ENCODE assay signal across 18 cellular contexts in genomic region chr3:51747840-51748239, GRCh38. TPM values are rescaled to one million over a fixed set of nuclear protein-coding genes. Genes with fewer than 3 reads are reported as not detected.
A peak's percentile ranks its signal among the peaks of the same experiment; 100 is the strongest.
DNase-seq lines count a peak whose midpoint lies in the region; ATAC-seq and TF ChIP-seq lines count a peak whose summit lies in the region.
"Had no signal": no experiment of that assay in that cellular context is flagged by ENCODE, and none has a peak within 500 bp of the region (broad histone marks: within the 10 kb centered on the region; RNA-seq: fewer than 3 reads in every experiment).

No MANE protein-coding gene starts in this region.

- peak; percentile 76 for ATAC-seq in activated T-helper 17 cell treated with anti-CD3 and anti-CD28 coated beads, Interleukin-2, amount 50 U/mL, for 72 hours (replicated peaks)
- ATAC-seq in stimulated activated effector memory CD8-positive, alpha-beta T cell treated with anti-CD3 and anti-CD28 coated beads, Interleukin-12 subunit alpha, Interleukin-12 subunit beta, amount 100 ng/mL, for 72 hours, result peak; percentile 57
- ATAC-seq in HG02623 (IDR thresholded peaks at IDR 0.05; ENCODE audit: unreplicated experiment), result no peak

- H3K4me3 ChIP-seq in esophagus muscularis mucosa, result no peak overlapping the region
- H3K4me3 ChIP-seq: GM23248 had no signal

- no peaks in the 10 kb centered on the region for H3K9me3 Mint-ChIP-seq in activated T-helper 17 cell treated with anti-CD3 and anti-CD28 coated beads, Interleukin-2, amount 50 U/mL, for 72 hours
- no peaks in the 10 kb centered on the region for H3K9me3 Mint-ChIP-seq in activated naive CD8-positive, alpha-beta T cell (ENCODE audit: low read depth)
- no peaks in the 10 kb centered on the region for H3K9me3 Mint-ChIP-seq in stimulated activated effector memory CD8-positive, alpha-beta T cell treated with anti-CD3 and anti-CD28 coated beads, Interleukin-12 subunit alpha, Interleukin-12 subunit beta, amount 100 ng/mL, for 72 hours
- H3K9me3 Mint-ChIP-seq in stimulated activated naive CD8-positive, alpha-beta T cell treated with anti-CD3 and anti-CD28 coated beads, Interleukin-15, Interleukin-2, amounts not matched to agents 100 ng/mL and 50 ng/mL, for 24 hours, result no peaks in the 10 kb centered on the region
- H3K9me3 Mint-ChIP-seq: CD4-positive, alpha-beta memory T cell had no signal

- no peak overlapping the region for H3K27ac Mint-ChIP-seq in activated T-helper 17 cell treated with anti-CD3 and anti-CD28 coated beads, Interleukin-2, amount 50 U/mL, for 72 hours
- H3K27ac Mint-ChIP-seq in activated naive CD8-positive, alpha-beta T cell, result peak overlapping the region; percentile 51
- no peak overlapping the region for H3K27ac Mint-ChIP-seq in stimulated activated effector memory CD8-positive, alpha-beta T cell treated with anti-CD3 and anti-CD28 coated beads, Interleukin-12 subunit alpha, Interleukin-12 subunit beta, amount 100 ng/mL, for 72 hours
- H3K27ac Mint-ChIP-seq in stimulated activated naive CD8-positive, alpha-beta T cell treated with anti-CD3 and anti-CD28 coated beads, Interleukin-15, Interleukin-2, amounts not matched to agents 100 ng/mL and 50 ng/mL, for 24 hours, result peak overlapping the region; percentile 90
- H3K27ac Mint-ChIP-seq: CD4-positive, alpha-beta memory T cell had no signal

- no peaks in the 10 kb centered on the region for H3K9me3 ChIP-seq in esophagus muscularis mucosa

- H3K27me3 Mint-ChIP-seq in activated T-helper 17 cell treated with anti-CD3 and anti-CD28 coated beads, Interleukin-2, amount 50 U/mL, for 72 hours, result no peaks in the 10 kb centered on the region
- H3K27me3 Mint-ChIP-seq in activated naive CD8-positive, alpha-beta T cell, result no peaks in the 10 kb centered on the region
- H3K27me3 Mint-ChIP-seq in stimulated activated naive CD8-positive, alpha-beta T cell treated with anti-CD3 and anti-CD28 coated beads, Interleukin-15, Interleukin-2, amounts not matched to agents 100 ng/mL and 50 ng/mL, for 24 hours, result peaks cover under 1% of the 10 kb centered on the region
- H3K27me3 Mint-ChIP-seq: CD4-positive, alpha-beta memory T cell had no signal

- no peak overlapping the region for H3K27ac ChIP-seq in esophagus muscularis mucosa (replicated peaks in 1 of 4)
- H3K27ac ChIP-seq: GM23248 had no signal

- no peak for TF ChIP-seq CTCF in esophagus muscularis mucosa (IDR thresholded peaks at IDR 0.05)

- H3K4me3 Mint-ChIP-seq in activated T-helper 17 cell treated with anti-CD3 and anti-CD28 coated beads, Interleukin-2, amount 50 U/mL, for 72 hours, result no peak overlapping the region
- no peak overlapping the region for H3K4me3 Mint-ChIP-seq in activated naive CD8-positive, alpha-beta T cell
- H3K4me3 Mint-ChIP-seq in stimulated activated effector memory CD8-positive, alpha-beta T cell treated with anti-CD3 and anti-CD28 coated beads, Interleukin-12 subunit alpha, Interleukin-12 subunit beta, amount 100 ng/mL, for 72 hours, result no peak overlapping the region
- H3K4me3 Mint-ChIP-seq in stimulated activated naive CD8-positive, alpha-beta T cell treated with anti-CD3 and anti-CD28 coated beads, Interleukin-15, Interleukin-2, amounts not matched to agents 100 ng/mL and 50 ng/mL, for 24 hours, result peak overlapping the region; percentile 32
- H3K4me3 Mint-ChIP-seq: CD4-positive, alpha-beta memory T cell had no signal

- H3K36me3 Mint-ChIP-seq in activated T-helper 17 cell treated with anti-CD3 and anti-CD28 coated beads, Interleukin-2, amount 50 U/mL, for 72 hours (ENCODE audit: low read depth), result no peaks in the 10 kb centered on the region
- H3K36me3 Mint-ChIP-seq in activated naive CD8-positive, alpha-beta T cell, result peaks cover 2% of the 10 kb centered on the region
- no peaks in the 10 kb centered on the region for H3K36me3 Mint-ChIP-seq in stimulated activated effector memory CD8-positive, alpha-beta T cell treated with anti-CD3 and anti-CD28 coated beads, Interleukin-12 subunit alpha, Interleukin-12 subunit beta, amount 100 ng/mL, for 72 hours
- H3K36me3 Mint-ChIP-seq in stimulated activated naive CD8-positive, alpha-beta T cell treated with anti-CD3 and anti-CD28 coated beads, Interleukin-15, Interleukin-2, amounts not matched to agents 100 ng/mL and 50 ng/mL, for 24 hours (ENCODE audit: low read depth), result peaks cover 11% of the 10 kb centered on the region
- H3K36me3 Mint-ChIP-seq: CD4-positive, alpha-beta memory T cell had no signal

- TF ChIP-seq EP300 in esophagus muscularis mucosa (IDR thresholded peaks at IDR 0.05), result no peak

- H3K4me1 ChIP-seq in esophagus muscularis mucosa, result no peaks in the 10 kb centered on the region

- H3K36me3 ChIP-seq in esophagus muscularis mucosa, result no peaks in the 10 kb centered on the region

- H3K27me3 ChIP-seq in esophagus muscularis mucosa, result no peaks in the 10 kb centered on the region

- peaks cover 9% of the 10 kb centered on the region for H3K4me1 Mint-ChIP-seq in activated T-helper 17 cell treated with anti-CD3 and anti-CD28 coated beads, Interleukin-2, amount 50 U/mL, for 72 hours
- H3K4me1 Mint-ChIP-seq in activated naive CD8-positive, alpha-beta T cell (ENCODE audit: low read depth), result peaks cover 13% of the 10 kb centered on the region
- H3K4me1 Mint-ChIP-seq in stimulated activated effector memory CD8-positive, alpha-beta T cell treated with anti-CD3 and anti-CD28 coated beads, Interleukin-12 subunit alpha, Interleukin-12 subunit beta, amount 100 ng/mL, for 72 hours, result peaks cover 21% of the 10 kb centered on the region
- peaks cover 74% of the 10 kb centered on the region for H3K4me1 Mint-ChIP-seq in stimulated activated naive CD8-positive, alpha-beta T cell treated with anti-CD3 and anti-CD28 coated beads, Interleukin-15, Interleukin-2, amounts not matched to agents 100 ng/mL and 50 ng/mL, for 24 hours (ENCODE audit: low read depth)

- intact Hi-C loops in esophagus muscularis mucosa (cut with DNase I), result no loop called here

- TF ChIP-seq POLR2A in esophagus muscularis mucosa (IDR thresholded peaks at IDR 0.05; ENCODE audit: low read depth), result no peak

- DNase-seq in stimulated activated effector memory CD8-positive, alpha-beta T cell treated with anti-CD3 and anti-CD28 coated beads, Interleukin-12 subunit alpha, Interleukin-12 subunit beta, amount 100 ng/mL, for 72 hours (ENCODE audit: low spot score in 2 of 2), result no peak
- no peak for DNase-seq in epidermal melanocyte (ENCODE audit: insufficient read length, low spot score)
- no peak for DNase-seq in esophagus muscularis mucosa (ENCODE audit: extremely low spot score)
- DNase-seq: C1 segment of cervical spinal cord; Calu3; CD4-positive, alpha-beta memory T cell; COR-L47; DND-41; GM23248; H7; HCEC 1CT had no signal

RNA-seq across cellular contexts. Expression of gene IQCF6, which starts 31.2 kb away (rescaled TPM):
- not detected for total RNA-seq in activated T-helper 17 cell treated with anti-CD3 and anti-CD28 coated beads, Interleukin-2, amount 50 U/mL, for 72 hours
- total RNA-seq in esophagus muscularis mucosa, result not detected
- total RNA-seq: A172; A673; Calu3; CD4-positive, alpha-beta memory T cell; GM23248; H1; H7 had no signal

RNA-seq across cellular contexts. Expression of gene GRM2, which starts 41.0 kb away (rescaled TPM):
- total RNA-seq in activated T-helper 17 cell treated with anti-CD3 and anti-CD28 coated beads, Interleukin-2, amount 50 U/mL, for 72 hours, result under 1 TPM; 0.45 to 0.73 TPM
- under 1 TPM in 3 of 4 donors, not detected in 1; 0.11 to 0.83 (median 0.52) TPM for total RNA-seq in esophagus muscularis mucosa
- total RNA-seq: A172 had no signal

Comparison
In these comparisons a context has a peak if more than half of its experiments do, and no peak if none do; other contexts are left out.
1. H3K27ac Mint-ChIP-seq: peak in activated naive CD8-positive, alpha-beta T cell (single experiment) and stimulated activated naive CD8-positive, alpha-beta T cell treated with anti-CD3 and anti-CD28 coated beads, Interleukin-15, Interleukin-2, amounts not matched to agents 100 ng/mL and 50 ng/mL, for 24 hours (single experiment); none in activated T-helper 17 cell treated with anti-CD3 and anti-CD28 coated beads, Interleukin-2, amount 50 U/mL, for 72 hours (single experiment) and stimulated activated effector memory CD8-positive, alpha-beta T cell treated with anti-CD3 and anti-CD28 coated beads, Interleukin-12 subunit alpha, Interleukin-12 subunit beta, amount 100 ng/mL, for 72 hours (single experiment).